ENCODE assay signal across 9 cellular contexts in the genomic region with DNA sequence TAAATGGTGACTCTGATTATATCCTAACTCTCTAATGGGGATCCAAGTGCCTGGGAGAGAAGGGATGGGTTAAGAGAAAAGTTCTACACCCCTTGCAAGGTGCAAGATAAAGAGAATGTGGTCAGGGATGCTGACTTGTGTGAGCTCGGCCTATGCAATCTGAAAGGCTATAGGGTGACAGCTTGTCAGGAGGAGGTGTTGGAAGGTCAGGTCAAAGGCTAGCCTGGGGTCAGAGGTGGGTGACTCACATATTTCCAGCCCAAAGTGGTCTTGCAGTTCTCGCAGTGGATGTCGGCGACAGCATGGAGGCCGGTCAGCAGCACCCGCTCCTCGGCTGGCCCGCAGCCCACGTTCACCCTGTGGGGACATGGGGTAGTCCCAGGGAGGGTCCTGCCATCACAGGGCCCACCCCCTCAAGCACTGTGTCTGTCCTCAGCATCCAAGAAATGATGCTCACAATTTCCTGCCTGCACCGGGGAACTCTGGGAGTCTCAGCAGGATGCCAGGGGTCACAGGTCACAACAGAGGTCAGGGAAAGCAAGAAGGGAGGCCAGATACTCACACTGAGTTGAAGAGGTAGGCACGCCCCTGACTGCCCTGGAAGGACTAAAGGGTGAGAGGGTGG. TPM values are rescaled to one million over a fixed set of nuclear protein-coding genes. Genes with fewer than 3 reads are reported as not detected.
DNase-seq lines count a peak whose midpoint lies in the region; ATAC-seq and TF ChIP-seq lines count a peak whose summit lies in the region.
"Had no signal": no experiment of that assay in that cellular context is flagged by ENCODE, and none has a peak within 500 bp of the region (broad histone marks: within the 10 kb centered on the region; RNA-seq: fewer than 3 reads in every experiment).

No MANE protein-coding gene starts in this region.

- peak overlapping the region; percentile 67 for H3K4me3 ChIP-seq in GM12864 (ENCODE audit: low read depth, low read length)
- peak overlapping the region; percentile 85 for H3K4me3 ChIP-seq in right cardiac atrium (ENCODE audit: low read length)
- peak overlapping the region; percentile 92 to 99 (median 95) for H3K4me3 ChIP-seq in skeletal muscle tissue (ENCODE audit: low read length in 3 of 3)

- H3K27me3 ChIP-seq in right cardiac atrium (ENCODE audit: control insufficient read depth, insufficient read depth) (no peaks in the 10 kb centered on the region), skeletal muscle tissue (ENCODE audit: control insufficient read depth in 3 of 3, insufficient read depth in 3 of 3, low read length in 3 of 3) (no peaks in the 10 kb centered on the region)

- peak overlapping the region; percentile 98 to 100 (median 99) for H3K9ac ChIP-seq in skeletal muscle tissue (ENCODE audit: low read depth in 1 of 3, low read length in 3 of 3)

- H3K4me1 ChIP-seq in right cardiac atrium (ENCODE audit: control insufficient read depth, insufficient read depth, low read length): peaks cover 2% of the 10 kb centered on the region
- peaks cover 34 to 48% (median 47%) of the 10 kb centered on the region in 3 donors for H3K4me1 ChIP-seq in skeletal muscle tissue (ENCODE audit: control insufficient read depth in 3 of 3, insufficient read depth in 3 of 3, low read length in 3 of 3)

- TF ChIP-seq CTCF in GM12864 (IDR thresholded peaks at IDR 0.05; ENCODE audit: low read depth, low read length, missing control alignments): no peak

- ATAC-seq in activated naive CD4-positive, alpha-beta T cell treated with anti-CD3 and anti-CD28 coated beads, Interleukin-2, amount 50 U/mL, for 72 hours: no peak
- ATAC-seq in right cardiac atrium (no peak), HG03571 (IDR thresholded peaks at IDR 0.05; ENCODE audit: unreplicated experiment) (no peak), sciatic nerve (no peak)

- peaks cover 27 to 36% of the 10 kb centered on the region in 2 donors for H3K36me3 Mint-ChIP-seq in activated naive CD4-positive, alpha-beta T cell treated with anti-CD3 and anti-CD28 coated beads, Interleukin-2, amount 50 U/mL, for 72 hours

- H3K36me3 ChIP-seq in skeletal muscle tissue (ENCODE audit: control insufficient read depth in 3 of 3, insufficient read depth in 3 of 3, low read length in 3 of 3): peaks cover 11 to 15% (median 14%) of the 10 kb centered on the region in 3 donors

- H3K9me3 Mint-ChIP-seq in activated naive CD4-positive, alpha-beta T cell treated with anti-CD3 and anti-CD28 coated beads, Interleukin-2, amount 50 U/mL, for 72 hours: peaks cover 5 to 12% of the 10 kb centered on the region in 2 donors

- H3K9me3 ChIP-seq in right cardiac atrium (ENCODE audit: control insufficient read depth, low read length) (no peaks in the 10 kb centered on the region), skeletal muscle tissue (ENCODE audit: control insufficient read depth in 3 of 3, low read length in 3 of 3) (peaks cover 0 to 4% (median 4%) of the 10 kb centered on the region in 3 donors)

- peak overlapping the region; percentile 90 to 94 for H3K27ac Mint-ChIP-seq in activated naive CD4-positive, alpha-beta T cell treated with anti-CD3 and anti-CD28 coated beads, Interleukin-2, amount 50 U/mL, for 72 hours

- no peak for DNase-seq in GM12864 (ENCODE audit: low read depth)
- no peak for DNase-seq in activated naive CD4-positive, alpha-beta T cell treated with anti-CD3 and anti-CD28 coated beads, Interleukin-2, amount 50 U/mL, for 72 hours (ENCODE audit: low spot score in 2 of 2)
- DNase-seq in right cardiac atrium: peak in 1 of 3 donors; percentile 73
- DNase-seq in NCI-H82 treated with DMSO at 0.1 percent for 48 hours (lab: John Stamatoyannopoulos, UW; ENCODE audit: unreplicated experiment): no peak
- no peak for DNase-seq in SIG-M5 (lab: John Stamatoyannopoulos, UW)
- no peak for DNase-seq in sciatic nerve (ENCODE audit: low spot score)
- DNase-seq: NCI-H345 had no signal

- H3K27ac ChIP-seq in right cardiac atrium (ENCODE audit: low read length) (peak overlapping the region; percentile 24), skeletal muscle tissue (ENCODE audit: low read depth, low read length) (peak overlapping the region; percentile 96)

- WGBS in right cardiac atrium: 73% methylated on average over 11 of the region's 11 CpGs

- intact Hi-C loops in right cardiac atrium (cut with DNase I): loop anchor here in 2 of 4 donors (5.0 to 10.0 kb wide), 2 partner anchors 52 to 300 kb away; partner anchors contain the start of gene ZNF48 (in 1 of the 2)
- intact Hi-C loops in sciatic nerve (cut with DNase I): loop anchor here (10.0 kb wide), 1 partner anchor 310 kb away; the partner anchor contains the start of gene ZNF771

RNA-seq across cellular contexts. Expression of gene YPEL3, which starts 1.4 kb away (rescaled TPM):
- 100 to 1,000 TPM in 1 of 2 donors, 10 to 100 TPM in 1; 24.0 to 112 TPM for total RNA-seq in activated naive CD4-positive, alpha-beta T cell treated with anti-CD3 and anti-CD28 coated beads, Interleukin-2, amount 50 U/mL, for 72 hours
- total RNA-seq in right cardiac atrium (10 to 100 TPM; 54.4 to 79.2 (median 71.2) TPM), skeletal muscle tissue (14.1 TPM), sciatic nerve (96.4 TPM)
- polyA plus RNA-seq in right cardiac atrium: 118 TPM

RNA-seq across cellular contexts. Expression of gene TBX6, which starts 2.9 kb away (rescaled TPM):
- 1 to 10 TPM; 3.9 to 5.7 TPM for total RNA-seq in activated naive CD4-positive, alpha-beta T cell treated with anti-CD3 and anti-CD28 coated beads, Interleukin-2, amount 50 U/mL, for 72 hours
- total RNA-seq in right cardiac atrium (1 to 10 TPM in 2 of 4 donors, under 1 TPM in 2; 0.67 to 1.2 (median 1.0) TPM), skeletal muscle tissue (not detected), sciatic nerve (1.7 TPM)
- 0.93 TPM for polyA plus RNA-seq in right cardiac atrium

RNA-seq across cellular contexts. Expression of gene GDPD3, which starts 18.7 kb away (rescaled TPM):
- 10 to 100 TPM; 16.7 to 25.8 TPM for total RNA-seq in activated naive CD4-positive, alpha-beta T cell treated with anti-CD3 and anti-CD28 coated beads, Interleukin-2, amount 50 U/mL, for 72 hours
- total RNA-seq in right cardiac atrium: 1 to 10 TPM; 1.3 to 3.7 (median 3.2) TPM
- polyA plus RNA-seq in right cardiac atrium: 2.6 TPM
- 0.52 TPM for total RNA-seq in skeletal muscle tissue
- total RNA-seq in sciatic nerve: 17.1 TPM

RNA-seq across cellular contexts. Expression of gene PPP4C, which starts 18.9 kb away (rescaled TPM):
- 100 to 1,000 TPM; 130 to 136 TPM for total RNA-seq in activated naive CD4-positive, alpha-beta T cell treated with anti-CD3 and anti-CD28 coated beads, Interleukin-2, amount 50 U/mL, for 72 hours
- total RNA-seq in right cardiac atrium: 10 to 100 TPM; 31.3 to 40.8 (median 36.0) TPM
- 51.8 TPM for polyA plus RNA-seq in right cardiac atrium
- total RNA-seq in skeletal muscle tissue: 72.0 TPM
- total RNA-seq in sciatic nerve: 41.2 TPM

RNA-seq across cellular contexts. Expression of gene MAPK3, which starts 28.4 kb away (rescaled TPM):
- total RNA-seq in activated naive CD4-positive, alpha-beta T cell treated with anti-CD3 and anti-CD28 coated beads, Interleukin-2, amount 50 U/mL, for 72 hours: 100 to 1,000 TPM in 1 of 2 donors, 10 to 100 TPM in 1; 81.0 to 126 TPM
- 10 to 100 TPM; 55.9 to 67.8 (median 64.3) TPM for total RNA-seq in right cardiac atrium
- polyA plus RNA-seq in right cardiac atrium: 78.1 TPM
- total RNA-seq in skeletal muscle tissue: 14.6 TPM
- 136 TPM for total RNA-seq in sciatic nerve
